In the genomic region with DNA sequence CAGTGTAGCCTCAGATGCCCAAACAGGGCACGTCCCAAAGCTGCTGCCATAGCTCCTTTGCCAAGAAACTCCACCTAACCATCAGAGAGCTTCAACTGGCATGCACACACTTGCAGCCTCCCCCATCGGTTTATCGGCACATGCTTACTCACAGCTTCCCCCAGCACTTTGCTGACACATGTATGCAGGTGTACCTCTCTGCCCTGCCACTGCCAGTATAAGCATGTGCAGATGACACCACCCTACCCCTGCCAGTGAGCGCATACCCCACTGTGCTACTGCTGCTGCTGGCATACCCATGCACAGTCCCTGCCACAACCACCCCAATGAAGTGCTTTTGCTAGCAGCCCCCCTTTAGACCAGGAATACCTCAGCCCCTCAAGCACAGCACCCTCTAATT, we compare ENCODE assay signal across 1 cellular context.
TF ChIP-seq lines count a peak whose summit lies in the region.

No MANE protein-coding gene starts in this region.

TF ChIP-seq in H1, 55 proteins besides CTCF, POLR2A, EP300 and RAD21 (continued from another document):
- TF ChIP-seq ASH2L (IDR thresholded peaks at IDR 0.05; ENCODE audit: low read length) (no peak), CBX8 (IDR thresholded peaks at IDR 0.05; ENCODE audit: borderline replicate concordance, low read depth, low read length) (no peak), USF2 (IDR thresholded peaks at IDR 0.05; ENCODE audit: low read length) (no peak), GTF2F1 (IDR thresholded peaks at IDR 0.05; ENCODE audit: borderline replicate concordance, low read depth, low read length) (no peak), SP1 (IDR thresholded peaks at IDR 0.05; ENCODE audit: low read depth, low read length) (no peak), MAFK (IDR thresholded peaks at IDR 0.05; ENCODE audit: low read depth, low read length) (no peak), ZNF274 (IDR thresholded peaks at IDR 0.05; ENCODE audit: borderline replicate concordance, extremely low read depth, low read length) (no peak), GABPA (IDR thresholded peaks at IDR 0.05; ENCODE audit: borderline replicate concordance, insufficient read depth, low read length) (no peak), NANOG (IDR thresholded peaks at IDR 0.05; ENCODE audit: insufficient read depth, low read depth, low read length, poor library complexity, severe bottlenecking) (no peak)
- TF ChIP-seq, protein P1, sequence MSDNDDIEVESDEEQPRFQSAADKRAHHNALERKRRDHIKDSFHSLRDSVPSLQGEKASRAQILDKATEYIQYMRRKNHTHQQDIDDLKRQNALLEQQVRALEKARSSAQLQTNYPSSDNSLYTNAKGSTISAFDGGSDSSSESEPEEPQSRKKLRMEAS (IDR thresholded peaks at IDR 0.05) = no peak
